In genomic region chr10:22816298-22816653, GRCh38 we compare ENCODE assay signal across 11 cellular contexts.
A peak's percentile ranks its signal among the peaks of the same experiment; 100 is the strongest.
DNase-seq lines count a peak whose midpoint lies in the region; ATAC-seq, FAIRE-seq and TF ChIP-seq lines count a peak whose summit lies in the region.
"Had no signal": no experiment of that assay in that cellular context is flagged by ENCODE, and none has a peak within 500 bp of the region (broad histone marks: within the 10 kb centered on the region; RNA-seq: fewer than 3 reads in every experiment).

No MANE protein-coding gene starts in this region.

- CTCF ChIA-PET in A549 (lab: Yijun Ruan, JAX), result interaction anchor here (1.9 kb wide), 1 partner anchor 173 kb away, joined by 4 read pairs; no protein-coding TSS in a partner anchor

- H3K27ac Mint-ChIP-seq in effector memory CD8-positive, alpha-beta T cell, result no peak overlapping the region

- H3K9me3 ChIP-seq in A549, result no peaks in the 10 kb centered on the region

- no peak for TF ChIP-seq EP300 in A549 (IDR thresholded peaks at IDR 0.05)

- no peak for TF ChIP-seq CTCF in A549 (IDR thresholded peaks at IDR 0.05)

- H3K27ac ChIP-seq in A549, result peak overlapping the region; percentile 85 to 87; a peak in 5 of 6 replicates

- H3K4me3 ChIP-seq in A549, result no peak overlapping the region

- peaks cover 3 to 5% of the 10 kb centered on the region in 2 donors for H3K4me1 Mint-ChIP-seq in effector memory CD8-positive, alpha-beta T cell (ENCODE audit: low read depth in 2 of 2)

- H3K4me2 ChIP-seq in A549, result peak overlapping the region; percentile 58; the same call in 2 of the 3 replicates

- no peak for TF ChIP-seq POLR2A in A549 (IDR thresholded peaks at IDR 0.05; ENCODE audit: low read length)

- H3K36me3 Mint-ChIP-seq in effector memory CD8-positive, alpha-beta T cell (ENCODE audit: insufficient read depth), result no peaks in the 10 kb centered on the region

- no peak for FAIRE-seq in A549 (lab: Jason Lieb, UNC)

- no peaks in the 10 kb centered on the region for H3K27me3 Mint-ChIP-seq in effector memory CD8-positive, alpha-beta T cell

- 68% methylated on average over 4 of the region's 4 CpGs for WGBS in A549 (ENCODE audit: missing lambda C conversion rate)

- H3K9me3 Mint-ChIP-seq in effector memory CD8-positive, alpha-beta T cell, result no peaks in the 10 kb centered on the region

- no peak overlapping the region for H3K4me3 Mint-ChIP-seq in effector memory CD8-positive, alpha-beta T cell

- POLR2A ChIA-PET in A549 (lab: Yijun Ruan, JAX), result no interaction called here

- peaks cover 19% of the 10 kb centered on the region for H3K4me1 ChIP-seq in A549

- no peak for TF ChIP-seq RAD21 in A549 (conservative IDR thresholded peaks at IDR 0.05 in 1 of 2, IDR thresholded peaks at IDR 0.05 in 1 of 2)

- DNase-seq in A549 (ENCODE audit: low read depth in 1 of 2, low spot score in 1 of 2), result peak; percentile 32 to 70
- DNase-seq in SHP77 treated with DMSO at 0.1 percent for 48 hours (lab: John Stamatoyannopoulos, UW), result peak; percentile 3
- peak; percentile 80 for DNase-seq in fibroblast of the conjunctiva (ENCODE audit: low read depth)
- DNase-seq in NCI-H748 treated with DMSO at 0.1 percent for 48 hours (lab: John Stamatoyannopoulos, UW), result no peak
- DNase-seq in T-helper 2 cell, result no peak
- no peak for DNase-seq in effector memory CD8-positive, alpha-beta T cell
- DNase-seq: NCI-H2171, posterior cingulate gyrus, substantia nigra had no signal

- ATAC-seq in A549 (peak; percentile 82), GM21360 (IDR thresholded peaks at IDR 0.05; ENCODE audit: unreplicated experiment) (peak; percentile 52), HG03175 (IDR thresholded peaks at IDR 0.05; ENCODE audit: unreplicated experiment) (no peak)
- ATAC-seq in effector memory CD8-positive, alpha-beta T cell (replicated peaks), result no peak

TF ChIP-seq in A549, 52 proteins besides CTCF, POLR2A, EP300 and RAD21:
- TF ChIP-seq USF2 (IDR thresholded peaks at IDR 0.05) (peak; percentile 73), CHD2 (IDR thresholded peaks at IDR 0.05; ENCODE audit: low read length, partially characterized antibody) (no peak), FOSL2 (IDR thresholded peaks at IDR 0.05) (peak; percentile 33; the same call in 1 of the 2 replicates), FOSL2 (CRISPR knock-in tag; IDR thresholded peaks at IDR 0.05) (peak; percentile 60)

Comparison
In these comparisons a context has a peak if more than half of its experiments do, and no peak if none do; other contexts are left out.
1. ATAC-seq: peak in A549 (2 of 2) and GM21360 (single experiment); none in HG03175 (single experiment) and effector memory CD8-positive, alpha-beta T cell (single experiment).
2. DNase-seq: peak in A549 (2 of 2), SHP77 treated with DMSO at 0.1 percent for 48 hours (single experiment) and fibroblast of the conjunctiva (single experiment); none in NCI-H748 treated with DMSO at 0.1 percent for 48 hours (single experiment), T-helper 2 cell (0 of 5) and effector memory CD8-positive, alpha-beta T cell (0 of 3).